Comparison of ENCODE assay signal across 16 cellular contexts in genomic region chr2:28656937-28657615, GRCh38.
DNase-seq lines count a peak whose midpoint lies in the region; ATAC-seq, FAIRE-seq and TF ChIP-seq lines count a peak whose summit lies in the region.
"Had no signal": no experiment of that assay in that cellular context is flagged by ENCODE, and none has a peak within 500 bp of the region (broad histone marks: within the 10 kb centered on the region; RNA-seq: fewer than 3 reads in every experiment).

No MANE protein-coding gene starts in this region.

- H3K27ac ChIP-seq in PC-9 (peak overlapping the region; percentile 49), esophagus squamous epithelium (peak overlapping the region; percentile 82 to 92 (median 87)), small intestine (ENCODE audit: low read depth in 1 of 2, low read length in 1 of 2) (peak overlapping the region; percentile 67 to 81)
- H3K27ac ChIP-seq: body of pancreas had no signal

- H3K4me1 ChIP-seq in PC-9 (replicated peaks; ENCODE audit: insufficient read depth) (peaks cover 74% of the 10 kb centered on the region), esophagus squamous epithelium (peaks cover 10 to 82% (median 35%) of the 10 kb centered on the region in 3 donors), small intestine (ENCODE audit: control insufficient read depth in 2 of 2, insufficient read depth in 1 of 2, low read depth in 1 of 2, low read length in 1 of 2) (peaks cover 11 to 24% of the 10 kb centered on the region in 2 donors)

- no TSS peak for BruUV-seq in PC-9 (replicated peaks; lab: Mats Ljungman, UMichigan)

- no peaks in the 10 kb centered on the region for H3K9me2 ChIP-seq in PC-9 (ENCODE audit: insufficient read depth)

- FAIRE-seq in small intestine (lab: Jason Lieb, UNC): no peak
- FAIRE-seq: GM12891, islet of Langerhans had no signal

- peaks cover 56% of the 10 kb centered on the region for H3F3A ChIP-seq in PC-9 (ENCODE audit: insufficient read depth, low read depth)

- POLR2A ChIA-PET in activated CD4-positive, alpha-beta memory T cell treated with anti-CD3 and anti-CD28 coated beads for 36 hours (lab: Charles Lee): interaction anchor here (0.9 kb wide), 1 partner anchor 73 kb away, joined by 4 read pairs; no protein-coding TSS in a partner anchor
- POLR2A ChIA-PET in activated CD4-positive, alpha-beta memory T cell treated with anti-CD3 and anti-CD28 coated beads, Interleukin-2, amount 10 ng/mL, durations not matched to agents 7 days and 5 days (lab: Charles Lee): no interaction called here
- POLR2A ChIA-PET in PC-9 (lab: Charles Lee; ENCODE audit: unreplicated experiment): no interaction called here

- CTCF ChIA-PET in activated CD4-positive, alpha-beta memory T cell treated with anti-CD3 and anti-CD28 coated beads for 36 hours (lab: Charles Lee): no interaction called here
- CTCF ChIA-PET in activated CD4-positive, alpha-beta memory T cell treated with anti-CD3 and anti-CD28 coated beads, Interleukin-2, amount 10 ng/mL, durations not matched to agents 7 days and 5 days (lab: Charles Lee): no interaction called here
- CTCF ChIA-PET in PC-9 (lab: Charles Lee): no interaction called here

- ATAC-seq in GM21447 (IDR thresholded peaks at IDR 0.05; ENCODE audit: unreplicated experiment): no peak
- ATAC-seq: body of pancreas had no signal

- H3K9me3 ChIP-seq in PC-9 (ENCODE audit: insufficient read depth, low read depth) (no peaks in the 10 kb centered on the region), esophagus squamous epithelium (no peaks in the 10 kb centered on the region), small intestine (ENCODE audit: control insufficient read depth, low read depth) (no peaks in the 10 kb centered on the region)
- H3K9me3 ChIP-seq: body of pancreas had no signal

- no peaks in the 10 kb centered on the region for H3K36me3 Mint-ChIP-seq in activated CD4-positive, alpha-beta memory T cell treated with anti-CD3 and anti-CD28 coated beads for 36 hours
- peaks cover 4% of the 10 kb centered on the region for H3K36me3 Mint-ChIP-seq in activated CD4-positive, alpha-beta memory T cell treated with anti-CD3 and anti-CD28 coated beads, Interleukin-2, amount 10 ng/mL, durations not matched to agents 7 days and 5 days (ENCODE audit: low read depth)
- no peaks in the 10 kb centered on the region for H3K36me3 Mint-ChIP-seq in immature natural killer cell

- H3K4me3 Mint-ChIP-seq in activated CD4-positive, alpha-beta memory T cell treated with anti-CD3 and anti-CD28 coated beads for 36 hours: no peak overlapping the region
- no peak overlapping the region for H3K4me3 Mint-ChIP-seq in activated CD4-positive, alpha-beta memory T cell treated with anti-CD3 and anti-CD28 coated beads, Interleukin-2, amount 10 ng/mL, durations not matched to agents 7 days and 5 days
- no peak overlapping the region for H3K4me3 Mint-ChIP-seq in immature natural killer cell
- H3K4me3 Mint-ChIP-seq: HFFc6; T-helper 1 cell treated with Interleukin-12 subunit alpha and Interleukin-12 subunit beta and Interleukin-4 antibody, amounts not matched to agents 30 μg/mL and 1 μg/mL, for 36 hours had no signal

- peak overlapping the region; percentile 20 for H3K4me2 ChIP-seq in PC-9

- no peak overlapping the region for H3K27ac Mint-ChIP-seq in activated CD4-positive, alpha-beta memory T cell treated with anti-CD3 and anti-CD28 coated beads for 36 hours
- no peak overlapping the region for H3K27ac Mint-ChIP-seq in activated CD4-positive, alpha-beta memory T cell treated with anti-CD3 and anti-CD28 coated beads, Interleukin-2, amount 10 ng/mL, durations not matched to agents 7 days and 5 days
- peak overlapping the region in 2 of 6 donors; percentile 2 to 31 for H3K27ac Mint-ChIP-seq in immature natural killer cell
- H3K27ac Mint-ChIP-seq: HFFc6; T-helper 1 cell treated with Interleukin-12 subunit alpha and Interleukin-12 subunit beta and Interleukin-4 antibody, amounts not matched to agents 30 μg/mL and 1 μg/mL, for 36 hours had no signal

- H3K36me3 ChIP-seq in PC-9 (ENCODE audit: low read depth) (no peaks in the 10 kb centered on the region), esophagus squamous epithelium (no peaks in the 10 kb centered on the region), small intestine (ENCODE audit: control insufficient read depth in 2 of 2, insufficient read depth in 2 of 2, low read length in 2 of 2) (no peaks in the 10 kb centered on the region)

- H3K9me3 Mint-ChIP-seq in activated CD4-positive, alpha-beta memory T cell treated with anti-CD3 and anti-CD28 coated beads for 36 hours: peaks cover 2% of the 10 kb centered on the region
- H3K9me3 Mint-ChIP-seq in activated CD4-positive, alpha-beta memory T cell treated with anti-CD3 and anti-CD28 coated beads, Interleukin-2, amount 10 ng/mL, durations not matched to agents 7 days and 5 days: no peaks in the 10 kb centered on the region
- H3K9me3 Mint-ChIP-seq in immature natural killer cell: peaks cover 0 to 2% (median 0%) of the 10 kb centered on the region in 6 donors
- H3K9me3 Mint-ChIP-seq: HFFc6; T-helper 1 cell treated with Interleukin-12 subunit alpha and Interleukin-12 subunit beta and Interleukin-4 antibody, amounts not matched to agents 30 μg/mL and 1 μg/mL, for 36 hours had no signal

- H3K79me2 ChIP-seq in PC-9 (ENCODE audit: low read depth): no peaks in the 10 kb centered on the region

- H3K4me3 ChIP-seq in PC-9 (no peak overlapping the region), esophagus squamous epithelium (no peak overlapping the region), small intestine (ENCODE audit: low read depth in 1 of 2, low read length in 2 of 2) (no peak overlapping the region)
- H3K4me3 ChIP-seq: body of pancreas had no signal

- peaks cover 19% of the 10 kb centered on the region for H3K4me1 Mint-ChIP-seq in activated CD4-positive, alpha-beta memory T cell treated with anti-CD3 and anti-CD28 coated beads for 36 hours (ENCODE audit: low read depth)
- peaks cover 15% of the 10 kb centered on the region for H3K4me1 Mint-ChIP-seq in activated CD4-positive, alpha-beta memory T cell treated with anti-CD3 and anti-CD28 coated beads, Interleukin-2, amount 10 ng/mL, durations not matched to agents 7 days and 5 days
- peaks cover 0 to 6% of the 10 kb centered on the region in 2 donors for H3K4me1 Mint-ChIP-seq in immature natural killer cell

- H4K20me1 ChIP-seq in PC-9 (ENCODE audit: insufficient read depth): no peaks in the 10 kb centered on the region

- no peaks in the 10 kb centered on the region for H3K27me3 ChIP-seq in PC-9 (ENCODE audit: insufficient read depth, low read depth)
- H3K27me3 ChIP-seq in esophagus squamous epithelium: no peaks in the 10 kb centered on the region
- no peaks in the 10 kb centered on the region for H3K27me3 ChIP-seq in small intestine (ENCODE audit: control insufficient read depth in 2 of 2, insufficient read depth in 2 of 2, low read length in 2 of 2)
- H3K27me3 ChIP-seq: body of pancreas had no signal

- H2AFZ ChIP-seq in PC-9: 0 out of 2 replicates have a peak overlapping the region, but pooled peaks have one; percentile 3

- no peak for TF ChIP-seq POLR2A in esophagus squamous epithelium (IDR thresholded peaks at IDR 0.05)

- no peak for TF ChIP-seq CTCF in PC-9 (conservative IDR thresholded peaks at IDR 0.05)
- no peak for TF ChIP-seq CTCF in esophagus squamous epithelium (IDR thresholded peaks at IDR 0.05)

- intact Hi-C loops in activated CD4-positive, alpha-beta memory T cell treated with anti-CD3 and anti-CD28 coated beads for 36 hours (cut with micrococcal nuclease): loop anchor here (2.0 kb wide), 1 partner anchor 62 kb away; no protein-coding TSS in a partner anchor
- intact Hi-C loops in PC-9 (cut with micrococcal nuclease; ENCODE audit: unreplicated experiment) (no loop called here), esophagus squamous epithelium (cut with DNase I) (no loop called here)

- 31 to 48% methylated on average over 5 of the region's 5 CpGs for WGBS in esophagus squamous epithelium, 2 donors
- 58 to 75% (median 64%) methylated on average over 5 of the region's 5 CpGs for WGBS in small intestine, 3 donors

- DNase-seq in activated CD4-positive, alpha-beta memory T cell treated with anti-CD3 and anti-CD28 coated beads for 36 hours: peak; percentile 46
- DNase-seq in activated CD4-positive, alpha-beta memory T cell treated with anti-CD3 and anti-CD28 coated beads, Interleukin-2, amount 10 ng/mL, durations not matched to agents 7 days and 5 days: no peak
- peak in 1 of 2 experiments; percentile 80 for DNase-seq in PC-9
- DNase-seq in esophagus squamous epithelium (lab: John Stamatoyannopoulos, UW): no peak
- DNase-seq in small intestine: peak; percentile 68
- DNase-seq in amygdala (lab: John Stamatoyannopoulos, UW): no peak
- DNase-seq in immature natural killer cell: no peak
- DNase-seq: body of pancreas; CD8-positive, alpha-beta memory T cell; effector CD4-positive, alpha-beta T cell; HFFc6; NCI-H1694 treated with DMSO at 0.1 percent for 48 hours had no signal

- H3K27me3 Mint-ChIP-seq in activated CD4-positive, alpha-beta memory T cell treated with anti-CD3 and anti-CD28 coated beads for 36 hours: no peaks in the 10 kb centered on the region
- no peaks in the 10 kb centered on the region for H3K27me3 Mint-ChIP-seq in activated CD4-positive, alpha-beta memory T cell treated with anti-CD3 and anti-CD28 coated beads, Interleukin-2, amount 10 ng/mL, durations not matched to agents 7 days and 5 days
- H3K27me3 Mint-ChIP-seq in immature natural killer cell (ENCODE audit: low read depth in 3 of 3): peaks cover 5 to 7% (median 6%) of the 10 kb centered on the region in 3 donors
- H3K27me3 Mint-ChIP-seq: CD8-positive, alpha-beta memory T cell had no signal

Comparison
In these comparisons a context has a peak if more than half of its experiments do, and no peak if none do; other contexts are left out.
1. DNase-seq: peak in activated CD4-positive, alpha-beta memory T cell treated with anti-CD3 and anti-CD28 coated beads for 36 hours (single experiment) and small intestine (single experiment); none in activated CD4-positive, alpha-beta memory T cell treated with anti-CD3 and anti-CD28 coated beads, Interleukin-2, amount 10 ng/mL, durations not matched to agents 7 days and 5 days (single experiment), esophagus squamous epithelium (single experiment), amygdala (0 of 56) and immature natural killer cell (0 of 3).
2. Peak in every context shown above with its lines, with median percentiles within 50 percentile points of each other: H3K27ac ChIP-seq.